Comparison of ENCODE assay signal across 15 cellular contexts in the genomic region with DNA sequence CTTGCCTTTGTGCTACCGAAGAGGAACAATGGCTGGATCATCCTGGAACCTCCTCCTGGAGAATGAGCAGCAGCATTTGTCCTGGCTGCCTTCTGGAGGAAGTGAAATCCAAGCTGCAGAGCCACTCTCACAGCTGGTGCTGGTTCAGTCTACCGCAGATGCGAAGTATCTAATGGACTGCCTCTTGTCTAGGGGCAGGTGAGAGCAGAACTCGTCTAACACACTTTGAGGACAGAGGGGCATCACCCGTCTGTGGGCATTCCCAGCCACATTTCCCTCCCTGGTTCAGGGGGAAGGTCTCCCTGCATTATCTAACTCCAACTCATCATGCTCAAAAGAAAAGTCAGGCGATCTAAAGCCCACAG.
A peak's percentile ranks its signal among the peaks of the same experiment; 100 is the strongest.
DNase-seq lines count a peak whose midpoint lies in the region; ATAC-seq and TF ChIP-seq lines count a peak whose summit lies in the region.
"Had no signal": no experiment of that assay in that cellular context is flagged by ENCODE, and none has a peak within 500 bp of the region (broad histone marks: within the 10 kb centered on the region; RNA-seq: fewer than 3 reads in every experiment).

No MANE protein-coding gene starts in this region.

- H3K79me2 ChIP-seq in Loucy (ENCODE audit: insufficient read depth, low read length): no peaks in the 10 kb centered on the region; the same call in 1 of the 2 replicates

- ATAC-seq in activated naive CD4-positive, alpha-beta T cell treated with anti-CD3 and anti-CD28 coated beads, Interleukin-2, amount 50 U/mL, for 72 hours: no peak
- ATAC-seq in GM19455 (IDR thresholded peaks at IDR 0.05; ENCODE audit: unreplicated experiment) (no peak), HG03175 (IDR thresholded peaks at IDR 0.05; ENCODE audit: unreplicated experiment) (no peak), HG03520 (IDR thresholded peaks at IDR 0.05; ENCODE audit: unreplicated experiment) (no peak)
- ATAC-seq: left colon, sciatic nerve had no signal

- no peaks in the 10 kb centered on the region for H3K9me3 ChIP-seq in Loucy (ENCODE audit: insufficient read depth, low read depth, low read length)

- H3K9ac ChIP-seq in Loucy (ENCODE audit: low read depth, low read length, poor library complexity, severe bottlenecking): peak overlapping the region; percentile 71

- CTCF ChIA-PET in activated CD4-positive, alpha-beta T cell treated with anti-CD3 and anti-CD28 coated beads, Interleukin-2, amount 10 ng/mL, durations not matched to agents 7 days and 5 days (lab: Charles Lee): no interaction called here

- H3K9me3 Mint-ChIP-seq in activated CD4-positive, alpha-beta T cell treated with anti-CD3 and anti-CD28 coated beads, Interleukin-2, amount 10 ng/mL, durations not matched to agents 7 days and 5 days: peaks cover 10% of the 10 kb centered on the region
- peaks cover 4 to 10% of the 10 kb centered on the region in 2 donors for H3K9me3 Mint-ChIP-seq in activated naive CD4-positive, alpha-beta T cell treated with anti-CD3 and anti-CD28 coated beads, Interleukin-2, amount 50 U/mL, for 72 hours
- no peaks in the 10 kb centered on the region for H3K9me3 Mint-ChIP-seq in neural crest cell

- peaks cover 75% of the 10 kb centered on the region for H3K4me1 ChIP-seq in Loucy (ENCODE audit: insufficient read depth, low read length, poor library complexity, severe bottlenecking)

- H3F3A ChIP-seq in Loucy (ENCODE audit: low read depth): peaks cover 12% of the 10 kb centered on the region

- H3K4me2 ChIP-seq in Loucy (ENCODE audit: low read depth, low read length, poor library complexity, severe bottlenecking): no peak overlapping the region

- TF ChIP-seq CTCF in Loucy (conservative IDR thresholded peaks at IDR 0.05; ENCODE audit: low read length) (no peak), neural crest cell (conservative IDR thresholded peaks at IDR 0.05) (no peak)

- no peak for DNase-seq in activated CD4-positive, alpha-beta T cell treated with anti-CD3 and anti-CD28 coated beads, Interleukin-2, amount 10 ng/mL, durations not matched to agents 7 days and 5 days
- DNase-seq in activated CD4-positive, alpha-beta T cell treated with anti-CD3 and anti-CD28 coated beads, Interleukin-2, amount 50 U/mL, for 4 hours: no peak
- no peak for DNase-seq in activated naive CD4-positive, alpha-beta T cell treated with anti-CD3 and anti-CD28 coated beads, Interleukin-2, amount 50 U/mL, for 72 hours (ENCODE audit: low spot score in 2 of 2)
- DNase-seq in neural crest cell (ENCODE audit: low read depth, low spot score): no peak
- DNase-seq: activated CD8-positive, alpha-beta memory T cell treated with anti-CD3 and anti-CD28 coated beads, Interleukin-2, amount 50 U/mL, for 4 hours; cerebellar nuclear complex; left colon; NCI-H2171; RPMI8226; stimulated activated CD4-positive, alpha-beta T cell treated with anti-CD3 and anti-CD28 coated beads, Interleukin-1b, Interleukin-23, amount 100 ng/mL, for 48 hours had no signal

- peaks cover 45% of the 10 kb centered on the region for H3K36me3 Mint-ChIP-seq in activated CD4-positive, alpha-beta T cell treated with anti-CD3 and anti-CD28 coated beads, Interleukin-2, amount 10 ng/mL, durations not matched to agents 7 days and 5 days (ENCODE audit: low read depth)
- H3K36me3 Mint-ChIP-seq in activated naive CD4-positive, alpha-beta T cell treated with anti-CD3 and anti-CD28 coated beads, Interleukin-2, amount 50 U/mL, for 72 hours: peaks cover 16% of the 10 kb centered on the region in 2 donors
- no peaks in the 10 kb centered on the region for H3K36me3 Mint-ChIP-seq in neural crest cell (ENCODE audit: low read depth)

- POLR2A ChIA-PET in activated CD4-positive, alpha-beta T cell treated with anti-CD3 and anti-CD28 coated beads, Interleukin-2, amount 10 ng/mL, durations not matched to agents 7 days and 5 days (lab: Charles Lee): no interaction called here

- H3K4me3 ChIP-seq in Loucy (ENCODE audit: low read length, poor library complexity, severe bottlenecking): no peak overlapping the region

- H3K36me3 ChIP-seq in Loucy (ENCODE audit: insufficient read depth, low read length): no peaks in the 10 kb centered on the region

- H3K4me3 Mint-ChIP-seq in activated CD4-positive, alpha-beta T cell treated with anti-CD3 and anti-CD28 coated beads, Interleukin-2, amount 10 ng/mL, durations not matched to agents 7 days and 5 days: no peak overlapping the region
- H3K4me3 Mint-ChIP-seq in neural crest cell: no peak overlapping the region

- no peaks in the 10 kb centered on the region for H3K9me2 ChIP-seq in Loucy (replicated peaks; ENCODE audit: low read depth, low read length)

- H3K4me1 Mint-ChIP-seq in activated CD4-positive, alpha-beta T cell treated with anti-CD3 and anti-CD28 coated beads, Interleukin-2, amount 10 ng/mL, durations not matched to agents 7 days and 5 days: peaks cover 89% of the 10 kb centered on the region
- peaks cover 10% of the 10 kb centered on the region for H3K4me1 Mint-ChIP-seq in neural crest cell

- peak overlapping the region; percentile 22; the same call in 1 of the 2 replicates for H2AFZ ChIP-seq in Loucy (ENCODE audit: low read length)

- H3K27me3 Mint-ChIP-seq in activated CD4-positive, alpha-beta T cell treated with anti-CD3 and anti-CD28 coated beads, Interleukin-2, amount 10 ng/mL, durations not matched to agents 7 days and 5 days: no peaks in the 10 kb centered on the region
- H3K27me3 Mint-ChIP-seq in neural crest cell (ENCODE audit: low read depth): no peaks in the 10 kb centered on the region

- H3K27me3 ChIP-seq in Loucy (ENCODE audit: insufficient read depth, low read length, poor library complexity, severe bottlenecking): no peaks in the 10 kb centered on the region

- peak overlapping the region; percentile 99 for H3K27ac Mint-ChIP-seq in activated CD4-positive, alpha-beta T cell treated with anti-CD3 and anti-CD28 coated beads, Interleukin-2, amount 10 ng/mL, durations not matched to agents 7 days and 5 days
- H3K27ac Mint-ChIP-seq in activated naive CD4-positive, alpha-beta T cell treated with anti-CD3 and anti-CD28 coated beads, Interleukin-2, amount 50 U/mL, for 72 hours: peak overlapping the region; percentile 85 to 92
- peak overlapping the region; percentile 31 for H3K27ac Mint-ChIP-seq in neural crest cell (ENCODE audit: unreplicated experiment)

- no peaks in the 10 kb centered on the region for H4K20me1 ChIP-seq in Loucy (ENCODE audit: insufficient read depth, low read length, poor library complexity, severe bottlenecking)

Comparison
In these comparisons a context has a peak if more than half of its experiments do, and no peak if none do; other contexts are left out.
1. H3K27ac Mint-ChIP-seq: peak in every context shown above with its lines; median percentile 99 in activated CD4-positive, alpha-beta T cell treated with anti-CD3 and anti-CD28 coated beads, Interleukin-2, amount 10 ng/mL, durations not matched to agents 7 days and 5 days; 88 in activated naive CD4-positive, alpha-beta T cell treated with anti-CD3 and anti-CD28 coated beads, Interleukin-2, amount 50 U/mL, for 72 hours; 31 in neural crest cell.